Comparison of ENCODE assay signal across 10 cellular contexts in genomic region chr16:51569204-51569911, GRCh38.
A peak's percentile ranks its signal among the peaks of the same experiment; 100 is the strongest.
DNase-seq lines count a peak whose midpoint lies in the region; ATAC-seq and TF ChIP-seq lines count a peak whose summit lies in the region.
"Had no signal": no experiment of that assay in that cellular context is flagged by ENCODE, and none has a peak within 500 bp of the region (broad histone marks: within the 10 kb centered on the region; RNA-seq: fewer than 3 reads in every experiment).

No MANE protein-coding gene starts in this region.

- no peak overlapping the region for H3K27ac Mint-ChIP-seq in chondrocyte (ENCODE audit: unreplicated experiment)

- TF ChIP-seq CTCF in GM13976 (IDR thresholded peaks at IDR 0.05; ENCODE audit: borderline replicate concordance, control extremely low read depth, extremely low read depth, insufficient read depth, missing control alignments) (no peak), chondrocyte (IDR thresholded peaks at IDR 0.05) (no peak)

- in situ Hi-C loops in GM13976 (cut with MboI; ENCODE audit: low sequenced_read_pairs, unreplicated experiment) = no loop called here

- peaks cover 4% of the 10 kb centered on the region for H3K27me3 Mint-ChIP-seq in chondrocyte (ENCODE audit: low read depth)

- DNase-seq in SKM-1 (lab: John Stamatoyannopoulos, UW; ENCODE audit: unreplicated experiment) = peak; percentile 46
- peak; percentile 84 for DNase-seq in pons (ENCODE audit: low spot score)
- DNase-seq in GM13976 (ENCODE audit: low spot score) = no peak
- DNase-seq in T-helper 9 cell = no peak
- DNase-seq in chondrocyte (ENCODE audit: low spot score) = no peak
- DNase-seq: NCI-H345, WERI-Rb-1 had no signal

- H3K4me3 Mint-ChIP-seq in chondrocyte (ENCODE audit: unreplicated experiment) = no peak overlapping the region
- H3K4me3 Mint-ChIP-seq: neural crest cell had no signal

- ATAC-seq in GM18873 (IDR thresholded peaks at IDR 0.05; ENCODE audit: low FRiP score, unreplicated experiment) (peak; percentile 54), HG03064 (IDR thresholded peaks at IDR 0.05; ENCODE audit: low read depth, unreplicated experiment) (peak; percentile 81)

- H3K9me3 Mint-ChIP-seq in chondrocyte (ENCODE audit: low read depth) = peaks cover 8% of the 10 kb centered on the region

- peaks cover 6% of the 10 kb centered on the region for H3K4me1 Mint-ChIP-seq in chondrocyte (ENCODE audit: low read depth)

- no peaks in the 10 kb centered on the region for H3K36me3 Mint-ChIP-seq in chondrocyte (ENCODE audit: low read depth)

Comparison
In these comparisons a context has a peak if more than half of its experiments do, and no peak if none do; other contexts are left out.
1. DNase-seq: peak in SKM-1 (single experiment) and pons (single experiment); none in GM13976 (single experiment), T-helper 9 cell (single experiment) and chondrocyte (single experiment).